Comparison of ENCODE assay signal across 25 cellular contexts in the genomic region with DNA sequence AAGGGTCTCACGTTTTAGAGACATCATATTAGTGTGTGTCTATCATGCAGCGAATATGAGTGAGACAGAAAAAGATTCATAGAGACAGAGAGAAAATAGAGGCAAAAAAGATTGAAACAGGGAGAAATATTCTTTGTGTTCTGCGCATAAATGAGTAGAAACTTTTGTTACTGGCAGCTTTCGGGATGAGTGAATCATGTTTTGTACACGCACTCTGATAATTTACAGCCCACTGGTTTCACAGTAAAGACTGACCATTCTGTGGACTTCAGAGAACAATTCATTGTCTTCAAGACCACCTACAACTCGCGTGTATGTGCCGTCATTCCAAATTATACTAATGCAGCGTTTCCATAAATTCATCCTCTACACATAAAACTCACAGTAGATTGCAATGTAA.
A peak's percentile ranks its signal among the peaks of the same experiment; 100 is the strongest.
DNase-seq lines count a peak whose midpoint lies in the region; ATAC-seq, FAIRE-seq and TF ChIP-seq lines count a peak whose summit lies in the region.
"Had no signal": no experiment of that assay in that cellular context is flagged by ENCODE, and none has a peak within 500 bp of the region (broad histone marks: within the 10 kb centered on the region; RNA-seq: fewer than 3 reads in every experiment).

No MANE protein-coding gene starts in this region.

- H3K79me2 ChIP-seq in astrocyte (ENCODE audit: insufficient read depth, low read length), result no peaks in the 10 kb centered on the region

- in situ Hi-C loops in gastrocnemius medialis (cut with MboI; ENCODE audit: low sequenced_read_pairs in 4 of 4) (no loop called here), HAP-1 (cut with MboI; ENCODE audit: low sequenced_read_pairs) (no loop called here)

- intact Hi-C loops in gastrocnemius medialis (cut with DNase I; ENCODE audit: low total_unique reads), result no loop called here

- peak overlapping the region; percentile 11 for H2AFZ ChIP-seq in astrocyte (ENCODE audit: low read depth, low read length)

- H3K27me3 ChIP-seq in astrocyte (ENCODE audit: insufficient read depth, low read length), result no peaks in the 10 kb centered on the region
- H3K27me3 ChIP-seq in tibial nerve, result no peaks in the 10 kb centered on the region
- H3K27me3 ChIP-seq in gastrocnemius medialis, result no peaks in the 10 kb centered on the region
- peaks cover 3% of the 10 kb centered on the region; the same call in 1 of the 2 replicates for H3K27me3 ChIP-seq in HAP-1 (ENCODE audit: low read depth)
- H3K27me3 ChIP-seq: BE2C, BLaER1 had no signal

- ATAC-seq in gastrocnemius medialis, result no peak
- ATAC-seq: GM12878 had no signal

- no peak for FAIRE-seq in astrocyte (lab: Jason Lieb, UNC)
- FAIRE-seq: A204.1, GM12878, GM18507 had no signal

- POLR2A ChIA-PET in activated CD4-positive, alpha-beta memory T cell treated with anti-CD3 and anti-CD28 coated beads, Interleukin-2, amount 10 ng/mL, durations not matched to agents 7 days and 5 days (lab: Charles Lee), result no interaction called here

- H4K20me1 ChIP-seq in astrocyte (ENCODE audit: insufficient read depth, low read length), result no peaks in the 10 kb centered on the region
- H4K20me1 ChIP-seq: BLaER1 had no signal

- H3K4me1 Mint-ChIP-seq in astrocyte (ENCODE audit: low read depth, unreplicated experiment) (no peaks in the 10 kb centered on the region), brain (peaks cover 14% of the 10 kb centered on the region)
- H3K4me1 Mint-ChIP-seq in activated CD4-positive, alpha-beta memory T cell treated with anti-CD3 and anti-CD28 coated beads, Interleukin-2, amount 10 ng/mL, durations not matched to agents 7 days and 5 days, result no peaks in the 10 kb centered on the region
- H3K4me1 Mint-ChIP-seq: CD14-positive monocyte; CD4-positive, alpha-beta memory T cell; CD4-positive, CD25-positive, alpha-beta regulatory T cell; CD8-positive, alpha-beta memory T cell had no signal

- H3K36me3 Mint-ChIP-seq in astrocyte (ENCODE audit: low read depth, unreplicated experiment), result no peaks in the 10 kb centered on the region
- H3K36me3 Mint-ChIP-seq in brain, result peaks cover 62% of the 10 kb centered on the region
- H3K36me3 Mint-ChIP-seq in activated CD4-positive, alpha-beta memory T cell treated with anti-CD3 and anti-CD28 coated beads, Interleukin-2, amount 10 ng/mL, durations not matched to agents 7 days and 5 days (ENCODE audit: low read depth), result no peaks in the 10 kb centered on the region
- H3K36me3 Mint-ChIP-seq: CD14-positive monocyte; CD4-positive, alpha-beta memory T cell; CD4-positive, CD25-positive, alpha-beta regulatory T cell; CD8-positive, alpha-beta memory T cell had no signal

- H3K27me3 Mint-ChIP-seq in astrocyte (ENCODE audit: low read depth, unreplicated experiment) (no peaks in the 10 kb centered on the region), brain (no peaks in the 10 kb centered on the region)
- peaks cover 8% of the 10 kb centered on the region for H3K27me3 Mint-ChIP-seq in activated CD4-positive, alpha-beta memory T cell treated with anti-CD3 and anti-CD28 coated beads, Interleukin-2, amount 10 ng/mL, durations not matched to agents 7 days and 5 days
- H3K27me3 Mint-ChIP-seq: CD4-positive, CD25-positive, alpha-beta regulatory T cell had no signal

- CTCF ChIA-PET in activated CD4-positive, alpha-beta memory T cell treated with anti-CD3 and anti-CD28 coated beads, Interleukin-2, amount 10 ng/mL, durations not matched to agents 7 days and 5 days (lab: Charles Lee), result no interaction called here

- TF ChIP-seq CTCF in astrocyte (IDR thresholded peaks at IDR 0.05; ENCODE audit: insufficient read depth, low read depth, low read length), result no peak
- TF ChIP-seq CTCF in brain (conservative IDR thresholded peaks at IDR 0.05), result no peak
- TF ChIP-seq CTCF in tibial nerve (IDR thresholded peaks at IDR 0.05), result no peak
- no peak for TF ChIP-seq CTCF in gastrocnemius medialis (IDR thresholded peaks at IDR 0.05 in 4 of 5, conservative IDR thresholded peaks at IDR 0.05 in 1 of 5)

- no peaks in the 10 kb centered on the region for H3K9me3 ChIP-seq in astrocyte (ENCODE audit: insufficient read depth, low read depth, low read length)
- no peaks in the 10 kb centered on the region for H3K9me3 ChIP-seq in tibial nerve
- H3K9me3 ChIP-seq in gastrocnemius medialis, result no peaks in the 10 kb centered on the region
- no peaks in the 10 kb centered on the region for H3K9me3 ChIP-seq in HAP-1
- H3K9me3 ChIP-seq: BE2C, BLaER1 had no signal

- peaks cover 6% of the 10 kb centered on the region for H3K9me3 Mint-ChIP-seq in astrocyte (ENCODE audit: unreplicated experiment)
- H3K9me3 Mint-ChIP-seq in brain, result peaks cover 4 to 22% (median 11%) of the 10 kb centered on the region in 5 experiments
- H3K9me3 Mint-ChIP-seq in activated CD4-positive, alpha-beta memory T cell treated with anti-CD3 and anti-CD28 coated beads, Interleukin-2, amount 10 ng/mL, durations not matched to agents 7 days and 5 days, result no peaks in the 10 kb centered on the region
- H3K9me3 Mint-ChIP-seq: CD4-positive, CD25-positive, alpha-beta regulatory T cell had no signal

- no peaks in the 10 kb centered on the region for H3K4me1 ChIP-seq in astrocyte (ENCODE audit: insufficient read depth, low read length)
- H3K4me1 ChIP-seq in tibial nerve, result no peaks in the 10 kb centered on the region
- H3K4me1 ChIP-seq in gastrocnemius medialis, result no peaks in the 10 kb centered on the region
- no peaks in the 10 kb centered on the region for H3K4me1 ChIP-seq in HAP-1
- H3K4me1 ChIP-seq: BE2C, BLaER1 had no signal

- H3K4me3 Mint-ChIP-seq in astrocyte (ENCODE audit: unreplicated experiment) (no peak overlapping the region), brain (no peak overlapping the region)
- no peak overlapping the region for H3K4me3 Mint-ChIP-seq in activated CD4-positive, alpha-beta memory T cell treated with anti-CD3 and anti-CD28 coated beads, Interleukin-2, amount 10 ng/mL, durations not matched to agents 7 days and 5 days
- H3K4me3 Mint-ChIP-seq: CD14-positive monocyte; CD4-positive, alpha-beta memory T cell; CD4-positive, CD25-positive, alpha-beta regulatory T cell had no signal

- H3K27ac ChIP-seq in astrocyte (ENCODE audit: low read depth, low read length) (no peak overlapping the region), tibial nerve (peak overlapping the region; percentile 0 to 74 (median 40)), gastrocnemius medialis (no peak overlapping the region)
- H3K27ac ChIP-seq: BLaER1 had no signal

- H3K36me3 ChIP-seq in astrocyte (ENCODE audit: insufficient read depth, low read length) (no peaks in the 10 kb centered on the region), tibial nerve (no peaks in the 10 kb centered on the region), gastrocnemius medialis (no peaks in the 10 kb centered on the region), HAP-1 (replicated peaks) (no peaks in the 10 kb centered on the region)
- H3K36me3 ChIP-seq: BLaER1 had no signal

- H3K27ac Mint-ChIP-seq in astrocyte (ENCODE audit: unreplicated experiment), result no peak overlapping the region
- H3K27ac Mint-ChIP-seq in brain, result peak overlapping the region in 3 of 5 experiments; percentile 4 to 28 (median 9)
- no peak overlapping the region for H3K27ac Mint-ChIP-seq in activated CD4-positive, alpha-beta memory T cell treated with anti-CD3 and anti-CD28 coated beads, Interleukin-2, amount 10 ng/mL, durations not matched to agents 7 days and 5 days
- H3K27ac Mint-ChIP-seq: CD14-positive monocyte; CD4-positive, alpha-beta memory T cell; CD4-positive, CD25-positive, alpha-beta regulatory T cell; CD8-positive, alpha-beta memory T cell had no signal

- no peak for TF ChIP-seq POLR2A in tibial nerve (IDR thresholded peaks at IDR 0.05)
- TF ChIP-seq POLR2A in gastrocnemius medialis (IDR thresholded peaks at IDR 0.05), result no peak

- 56% methylated on average over 9 of the region's 9 CpGs for WGBS in tibial nerve, 2 donors

- DNase-seq in astrocyte (ENCODE audit: low read depth), result no peak
- no peak for DNase-seq in tibial nerve (ENCODE audit: low spot score in 2 of 2)
- no peak for DNase-seq in gastrocnemius medialis
- no peak for DNase-seq in activated CD4-positive, alpha-beta memory T cell treated with anti-CD3 and anti-CD28 coated beads, Interleukin-2, amount 10 ng/mL, durations not matched to agents 7 days and 5 days
- DNase-seq in HAP-1 (ENCODE audit: low spot score in 2 of 2), result no peak
- DNase-seq: 8988T; ACHN; BE2C; C1 segment of cervical spinal cord; CD4-positive, alpha-beta memory T cell; CD4-positive, CD25-positive, alpha-beta regulatory T cell; CD8-positive, alpha-beta memory T cell; COR-L47; DMS 273 treated with DMSO at 0.1 percent for 48 hours; DMS153; DMS53; DND-41; EL; GDM1 had no signal

- H3K9ac ChIP-seq in astrocyte (ENCODE audit: low read length), result no peak overlapping the region
- H3K9ac ChIP-seq: BLaER1 had no signal

- peak overlapping the region; percentile 74 for H3K4me2 ChIP-seq in astrocyte (ENCODE audit: low read length)
- H3K4me2 ChIP-seq: BLaER1 had no signal

- H3K4me3 ChIP-seq in astrocyte (ENCODE audit: insufficient read depth, low read depth, low read length), result no peak overlapping the region
- peak overlapping the region in 1 of 4 donors; percentile 18 for H3K4me3 ChIP-seq in tibial nerve
- H3K4me3 ChIP-seq in gastrocnemius medialis, result no peak overlapping the region
- H3K4me3 ChIP-seq in HAP-1, result no peak overlapping the region
- H3K4me3 ChIP-seq: BLaER1, GM12878 had no signal

- no peak for TF ChIP-seq EP300 in tibial nerve (IDR thresholded peaks at IDR 0.05)

Comparison
In these comparisons a context has a peak if more than half of its experiments do, and no peak if none do; other contexts are left out.
1. H3K27ac ChIP-seq: peak in tibial nerve (4 of 4); none in astrocyte (single experiment) and gastrocnemius medialis (0 of 4).
2. H3K27ac Mint-ChIP-seq: peak in brain (3 of 5); none in astrocyte (single experiment) and activated CD4-positive, alpha-beta memory T cell treated with anti-CD3 and anti-CD28 coated beads, Interleukin-2, amount 10 ng/mL, durations not matched to agents 7 days and 5 days (single experiment).